20 cellular contexts compared by ENCODE assay signal in the genomic region with DNA sequence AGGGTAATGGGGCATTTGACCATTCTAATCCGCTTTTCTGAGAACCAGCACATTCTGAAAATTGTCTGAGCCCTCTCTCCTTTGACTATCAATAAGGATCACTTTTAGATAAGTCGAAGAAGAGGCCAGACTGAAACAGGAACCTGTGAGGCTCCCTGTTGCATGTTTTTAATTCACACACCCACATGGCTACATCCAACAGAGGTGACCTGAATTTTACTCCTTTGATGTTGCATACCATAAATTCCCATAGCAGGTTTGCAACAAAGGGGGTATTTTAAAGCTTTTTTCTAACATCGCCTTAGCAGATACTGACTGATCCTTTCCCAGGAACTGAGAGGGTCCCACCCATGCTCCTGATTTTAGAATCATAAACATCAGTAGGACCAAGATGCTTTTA.
A peak's percentile ranks its signal among the peaks of the same experiment; 100 is the strongest.
DNase-seq lines count a peak whose midpoint lies in the region; ATAC-seq, FAIRE-seq and TF ChIP-seq lines count a peak whose summit lies in the region.
"Had no signal": no experiment of that assay in that cellular context is flagged by ENCODE, and none has a peak within 500 bp of the region (broad histone marks: within the 10 kb centered on the region; RNA-seq: fewer than 3 reads in every experiment).

No MANE protein-coding gene starts in this region.

- H3K4me3 ChIP-seq in endothelial cell of umbilical vein (replicated peaks in 1 of 3; ENCODE audit: insufficient read depth in 1 of 3, low read depth in 1 of 3, low read length in 3 of 3) = no peak overlapping the region
- H3K4me3 ChIP-seq: transverse colon had no signal

- TF ChIP-seq CTCF in C4-2B (conservative IDR thresholded peaks at IDR 0.05) (no peak), endothelial cell of umbilical vein (IDR thresholded peaks at IDR 0.05; ENCODE audit: extremely low read depth in 1 of 2, insufficient read depth in 1 of 2, low read depth in 1 of 2, low read length in 2 of 2) (no peak), progenitor cell of endocrine pancreas (IDR thresholded peaks at IDR 0.05; ENCODE audit: unreplicated experiment) (no peak), foreskin keratinocyte (conservative IDR thresholded peaks at IDR 0.05) (no peak)

- CTCF ChIA-PET in endothelial cell of umbilical vein (lab: Charles Lee) = interaction anchor here (0.6 to 1.6 kb wide), 5 partner anchors 14 to 150 kb away, joined by 3 to 6 read pairs (median 3); no protein-coding TSS in a partner anchor

- POLR2A ChIA-PET in endothelial cell of umbilical vein (lab: Charles Lee) = interaction anchor here (1.1 kb wide), 1 partner anchor 14 kb away, joined by 4 read pairs; no protein-coding TSS in a partner anchor

- no peak for ATAC-seq in activated naive CD8-positive, alpha-beta T cell treated with anti-CD3 and anti-CD28 coated beads, Interleukin-2, amount 50 U/mL, for 24 hours
- ATAC-seq in foreskin keratinocyte = no peak
- ATAC-seq: activated CD8-positive, alpha-beta T cell treated with anti-CD3 and anti-CD28 coated beads for 36 hours; natural killer cell had no signal

- H3K4me1 Mint-ChIP-seq in progenitor cell of endocrine pancreas (ENCODE audit: low read depth) = peaks cover 24% of the 10 kb centered on the region
- H3K4me1 Mint-ChIP-seq in activated naive CD8-positive, alpha-beta T cell treated with anti-CD3 and anti-CD28 coated beads, Interleukin-2, amount 50 U/mL, for 24 hours = no peaks in the 10 kb centered on the region
- H3K4me1 Mint-ChIP-seq: natural killer cell had no signal

- peak overlapping the region; percentile 58; the same call in 1 of the 2 replicates for H3K27ac ChIP-seq in C4-2B
- peak overlapping the region; percentile 35 for H3K27ac ChIP-seq in endothelial cell of umbilical vein (ENCODE audit: insufficient read depth, low read depth, low read length)
- H3K27ac ChIP-seq in foreskin keratinocyte = no peak overlapping the region
- H3K27ac ChIP-seq: transverse colon had no signal

- intact Hi-C loops in endothelial cell of umbilical vein (cut with micrococcal nuclease) = no loop called here

- H3K36me3 ChIP-seq in endothelial cell of umbilical vein (ENCODE audit: control insufficient read depth in 2 of 2, extremely low read depth in 1 of 2, insufficient read depth in 2 of 2, low read length in 2 of 2) = no peaks in the 10 kb centered on the region
- H3K36me3 ChIP-seq: transverse colon had no signal

- H3K4me3 Mint-ChIP-seq in progenitor cell of endocrine pancreas (ENCODE audit: low read depth) = no peak overlapping the region
- H3K4me3 Mint-ChIP-seq in activated naive CD8-positive, alpha-beta T cell treated with anti-CD3 and anti-CD28 coated beads, Interleukin-2, amount 50 U/mL, for 24 hours = no peak overlapping the region
- H3K4me3 Mint-ChIP-seq: activated CD8-positive, alpha-beta T cell treated with anti-CD3 and anti-CD28 coated beads for 36 hours; natural killer cell; stimulated activated naive CD8-positive, alpha-beta T cell treated with anti-CD3 and anti-CD28 coated beads, Interleukin-15, Interleukin-2, amounts not matched to agents 100 ng/mL and 50 ng/mL, for 24 hours had no signal

- no peak overlapping the region for H3K9ac ChIP-seq in endothelial cell of umbilical vein (replicated peaks; ENCODE audit: extremely low read depth, insufficient read depth, low read length)

- H2AFZ ChIP-seq in endothelial cell of umbilical vein (ENCODE audit: low read depth, low read length) = peak overlapping the region; percentile 35

- no peaks in the 10 kb centered on the region for H3K79me2 ChIP-seq in endothelial cell of umbilical vein (ENCODE audit: control insufficient read depth, insufficient read depth, low read length)

- TF ChIP-seq POLR2A in endothelial cell of umbilical vein (IDR thresholded peaks at IDR 0.05; ENCODE audit: low read depth, low read length) = no peak

- H3K27me3 ChIP-seq in endothelial cell of umbilical vein (ENCODE audit: control insufficient read depth in 2 of 2, insufficient read depth in 2 of 2, low read length in 2 of 2) (no peaks in the 10 kb centered on the region), foreskin keratinocyte (no peaks in the 10 kb centered on the region)
- H3K27me3 ChIP-seq: transverse colon had no signal

- H3K9me3 Mint-ChIP-seq in progenitor cell of endocrine pancreas (ENCODE audit: low read depth) = no peaks in the 10 kb centered on the region
- no peaks in the 10 kb centered on the region for H3K9me3 Mint-ChIP-seq in activated naive CD8-positive, alpha-beta T cell treated with anti-CD3 and anti-CD28 coated beads, Interleukin-2, amount 50 U/mL, for 24 hours
- H3K9me3 Mint-ChIP-seq: activated CD8-positive, alpha-beta T cell treated with anti-CD3 and anti-CD28 coated beads for 36 hours; stimulated activated naive CD8-positive, alpha-beta T cell treated with anti-CD3 and anti-CD28 coated beads, Interleukin-15, Interleukin-2, amounts not matched to agents 100 ng/mL and 50 ng/mL, for 24 hours had no signal

- H3K36me3 Mint-ChIP-seq in progenitor cell of endocrine pancreas (ENCODE audit: insufficient read depth) = no peaks in the 10 kb centered on the region
- H3K36me3 Mint-ChIP-seq in activated naive CD8-positive, alpha-beta T cell treated with anti-CD3 and anti-CD28 coated beads, Interleukin-2, amount 50 U/mL, for 24 hours (ENCODE audit: low read depth) = no peaks in the 10 kb centered on the region
- H3K36me3 Mint-ChIP-seq: CD14-positive monocyte, natural killer cell had no signal

- DNase-seq in NAMALWA (ENCODE audit: low spot score) (peak; percentile 14), endothelial cell of umbilical vein (ENCODE audit: low read depth, low spot score) (no peak), progenitor cell of endocrine pancreas (ENCODE audit: low spot score, unreplicated experiment) (no peak), foreskin keratinocyte (no peak), glomerular visceral epithelial cell (ENCODE audit: extremely low spot score) (no peak), Kasumi-1 (lab: John Stamatoyannopoulos, UW) (no peak)
- DNase-seq in activated naive CD8-positive, alpha-beta T cell treated with anti-CD3 and anti-CD28 coated beads, Interleukin-2, amount 50 U/mL, for 24 hours = no peak
- DNase-seq: activated CD4-positive, CD25-positive, alpha-beta regulatory T cell treated with anti-CD3 and anti-CD28 coated beads, Interleukin-2, amount 50 U/mL, for 72 hours; activated CD8-positive, alpha-beta T cell treated with anti-CD3 and anti-CD28 coated beads for 36 hours; activated effector memory CD4-positive, alpha-beta T cell treated with anti-CD3 and anti-CD28 coated beads, Interleukin-2, amount 50 U/mL, for 16 hours; activated T-cell treated with anti-CD3 and anti-CD28 coated beads for 4 hours; midbrain; natural killer cell; NCI-H69; stimulated activated CD4-positive, alpha-beta T cell treated with anti-CD3 and anti-CD28 coated beads, Interleukin-4, amount 100 ng/mL, for 24 hours; T1000; transverse colon had no signal

- no peaks in the 10 kb centered on the region for H3K9me1 ChIP-seq in endothelial cell of umbilical vein (replicated peaks; ENCODE audit: control insufficient read depth, extremely low read depth, insufficient read depth, low read length)

- peaks cover 25% of the 10 kb centered on the region for H3K4me1 ChIP-seq in endothelial cell of umbilical vein (ENCODE audit: control insufficient read depth, extremely low read depth, insufficient read depth, low read length)
- no peaks in the 10 kb centered on the region for H3K4me1 ChIP-seq in foreskin keratinocyte
- H3K4me1 ChIP-seq: transverse colon had no signal

- dilution Hi-C loops in endothelial cell of umbilical vein (cut with MboI; ENCODE audit: extremely low pct_ligation_motif_present, low sequenced_read_pairs) = no loop called here

- H3K27ac Mint-ChIP-seq in progenitor cell of endocrine pancreas = peak overlapping the region; percentile 70
- no peak overlapping the region for H3K27ac Mint-ChIP-seq in activated naive CD8-positive, alpha-beta T cell treated with anti-CD3 and anti-CD28 coated beads, Interleukin-2, amount 50 U/mL, for 24 hours
- H3K27ac Mint-ChIP-seq: activated CD8-positive, alpha-beta T cell treated with anti-CD3 and anti-CD28 coated beads for 36 hours; natural killer cell; stimulated activated naive CD8-positive, alpha-beta T cell treated with anti-CD3 and anti-CD28 coated beads, Interleukin-15, Interleukin-2, amounts not matched to agents 100 ng/mL and 50 ng/mL, for 24 hours had no signal

- H3K9me3 ChIP-seq in endothelial cell of umbilical vein (replicated peaks; ENCODE audit: control insufficient read depth, insufficient read depth, low read length) = no peaks in the 10 kb centered on the region
- H3K9me3 ChIP-seq: transverse colon had no signal

- no TSS peak for BruUV-seq in endothelial cell of umbilical vein (replicated peaks; lab: Mats Ljungman, UMichigan)

- H3K4me2 ChIP-seq in endothelial cell of umbilical vein (ENCODE audit: insufficient read depth, low read length) = no peak overlapping the region

- H3K27me3 Mint-ChIP-seq in progenitor cell of endocrine pancreas = no peaks in the 10 kb centered on the region
- H3K27me3 Mint-ChIP-seq in activated naive CD8-positive, alpha-beta T cell treated with anti-CD3 and anti-CD28 coated beads, Interleukin-2, amount 50 U/mL, for 24 hours = no peaks in the 10 kb centered on the region
- H3K27me3 Mint-ChIP-seq: activated CD8-positive, alpha-beta T cell treated with anti-CD3 and anti-CD28 coated beads for 36 hours; stimulated activated naive CD8-positive, alpha-beta T cell treated with anti-CD3 and anti-CD28 coated beads, Interleukin-15, Interleukin-2, amounts not matched to agents 100 ng/mL and 50 ng/mL, for 24 hours had no signal

- no peak for FAIRE-seq in endothelial cell of umbilical vein (lab: Jason Lieb, UNC)

- no peaks in the 10 kb centered on the region for H4K20me1 ChIP-seq in endothelial cell of umbilical vein (replicated peaks; ENCODE audit: control insufficient read depth, extremely low read depth, insufficient read depth, low read length)

TF ChIP-seq in endothelial cell of umbilical vein, 7 proteins besides CTCF, POLR2A, EP300 and RAD21:
- no peak for TF ChIP-seq MYC (IDR thresholded peaks at IDR 0.05; ENCODE audit: low read depth, low read length)
- TF ChIP-seq, protein P1, sequence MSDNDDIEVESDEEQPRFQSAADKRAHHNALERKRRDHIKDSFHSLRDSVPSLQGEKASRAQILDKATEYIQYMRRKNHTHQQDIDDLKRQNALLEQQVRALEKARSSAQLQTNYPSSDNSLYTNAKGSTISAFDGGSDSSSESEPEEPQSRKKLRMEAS (IDR thresholded peaks at IDR 0.05; ENCODE audit: insufficient read depth, insufficient read length) = no peak
- no peak for TF ChIP-seq FOS (IDR thresholded peaks at IDR 0.05; ENCODE audit: borderline replicate concordance, insufficient read depth, low read length)
- TF ChIP-seq EZH2 (IDR thresholded peaks at IDR 0.05; ENCODE audit: borderline replicate concordance, low read depth, low read length, severe bottlenecking) = no peak
- no peak for TF ChIP-seq GATA2 (IDR thresholded peaks at IDR 0.05; ENCODE audit: insufficient read depth, insufficient read length, low read depth, low read length)
- no peak for TF ChIP-seq POLR2AphosphoS5 (IDR thresholded peaks at IDR 0.05; ENCODE audit: insufficient read depth, low read depth, low read length)
- no peak for TF ChIP-seq JUN (IDR thresholded peaks at IDR 0.05; ENCODE audit: borderline replicate concordance, insufficient read depth, insufficient read length, low read depth)
